In genomic region chr22:41919357-41920224, GRCh38 we compare ENCODE assay signal across 8 cellular contexts. TPM values are rescaled to one million over a fixed set of nuclear protein-coding genes. Genes with fewer than 3 reads are reported as not detected.
DNase-seq lines count a peak whose midpoint lies in the region; ATAC-seq and TF ChIP-seq lines count a peak whose summit lies in the region.

No MANE protein-coding gene starts in this region.

- DNase-seq in Right ventricle myocardium inferior (ENCODE audit: missing footprints): peak; percentile 85
- no peak for DNase-seq in cardiac septum (ENCODE audit: low spot score)
- DNase-seq in WERI-Rb-1: peak; percentile 53
- peak; percentile 70 for DNase-seq in endothelial cell (ENCODE audit: low spot score)
- no peak for DNase-seq in type B pancreatic cell (ENCODE audit: extremely low spot score, unreplicated experiment)
- DNase-seq in effector CD4-positive, alpha-beta T cell: no peak

- peaks cover 26% of the 10 kb centered on the region for H3K27me3 ChIP-seq in WERI-Rb-1 (ENCODE audit: insufficient read depth, low read depth, severe bottlenecking)
- peaks cover 23 to 30% of the 10 kb centered on the region in 2 donors for H3K27me3 ChIP-seq in mucosa of rectum (ENCODE audit: control insufficient read depth in 2 of 2, insufficient read depth in 2 of 2, low read length in 2 of 2)

- peak overlapping the region; percentile 58 to 65 for H3K9ac ChIP-seq in mucosa of rectum (ENCODE audit: low read depth in 1 of 2, low read length in 2 of 2)

- H3K4me3 Mint-ChIP-seq in endothelial cell (ENCODE audit: unreplicated experiment) (no peak overlapping the region), type B pancreatic cell (peak overlapping the region; percentile 63)

- H3K4me1 Mint-ChIP-seq in endothelial cell (ENCODE audit: unreplicated experiment): peaks cover 32% of the 10 kb centered on the region
- H3K4me1 Mint-ChIP-seq in type B pancreatic cell (ENCODE audit: unreplicated experiment): peaks cover 4% of the 10 kb centered on the region

- H3K4me3 ChIP-seq in WERI-Rb-1 (ENCODE audit: low read depth, low read length) (peak overlapping the region; percentile 17), mucosa of rectum (ENCODE audit: low read length in 2 of 2) (peak overlapping the region; percentile 65 to 72)

- H3K27me3 Mint-ChIP-seq in endothelial cell (ENCODE audit: unreplicated experiment) (peaks cover 12% of the 10 kb centered on the region), type B pancreatic cell (peaks cover 48% of the 10 kb centered on the region)

- H3K27ac Mint-ChIP-seq in endothelial cell (ENCODE audit: unreplicated experiment) (no peak overlapping the region), type B pancreatic cell (no peak overlapping the region)

- intact Hi-C loops in Right ventricle myocardium inferior (cut with DNase I) (loop anchor here (5.0 kb wide), 1 partner anchor 82 kb away; no protein-coding TSS in a partner anchor), cardiac septum (cut with DNase I) (no loop called here)

- H3K36me3 Mint-ChIP-seq in endothelial cell (ENCODE audit: low read depth, unreplicated experiment) (no peaks in the 10 kb centered on the region), type B pancreatic cell (no peaks in the 10 kb centered on the region)

- H3K9me3 ChIP-seq in WERI-Rb-1 (ENCODE audit: severe bottlenecking) (no peaks in the 10 kb centered on the region), mucosa of rectum (ENCODE audit: control insufficient read depth in 2 of 2, low read length in 2 of 2) (no peaks in the 10 kb centered on the region)

- peaks cover 15 to 22% of the 10 kb centered on the region in 2 donors for H3K4me1 ChIP-seq in mucosa of rectum (ENCODE audit: control insufficient read depth in 2 of 2, insufficient read depth in 2 of 2, low read length in 2 of 2)

- H3K9me3 Mint-ChIP-seq in endothelial cell (ENCODE audit: unreplicated experiment) (no peaks in the 10 kb centered on the region), type B pancreatic cell (no peaks in the 10 kb centered on the region)

- H3K36me3 ChIP-seq in WERI-Rb-1 (no peaks in the 10 kb centered on the region), mucosa of rectum (ENCODE audit: control insufficient read depth in 2 of 2, insufficient read depth in 2 of 2, low read length in 2 of 2) (no peaks in the 10 kb centered on the region)

- TF ChIP-seq CTCF in WERI-Rb-1 (IDR thresholded peaks at IDR 0.05; ENCODE audit: low read depth, low read length) (no peak), endothelial cell (IDR thresholded peaks at IDR 0.05; ENCODE audit: unreplicated experiment) (no peak), type B pancreatic cell (conservative IDR thresholded peaks at IDR 0.05) (no peak)

- H3K27ac ChIP-seq in WERI-Rb-1 (no peak overlapping the region), mucosa of rectum (ENCODE audit: low read depth in 2 of 2, low read length in 2 of 2) (peak overlapping the region in 1 of 2 donors; percentile 77)

- peak; percentile 72 for ATAC-seq in Right ventricle myocardium inferior
- peak; percentile 50 for ATAC-seq in HG02981 (IDR thresholded peaks at IDR 0.05; ENCODE audit: unreplicated experiment)

RNA-seq across cellular contexts. Expression of gene SHISA8, which starts 4.7 kb away (rescaled TPM):
- total RNA-seq in Right ventricle myocardium inferior (6.8 TPM), cardiac septum (not detected), endothelial cell (ENCODE audit: unreplicated experiment) (0.41 TPM), type B pancreatic cell (ENCODE audit: low replicate concordance) (0.22 and 0.45 TPM in 2 replicates)

RNA-seq across cellular contexts. Expression of gene TNFRSF13C, which starts 7.0 kb away (rescaled TPM):
- total RNA-seq in Right ventricle myocardium inferior (1.2 TPM), cardiac septum (0.08 TPM), endothelial cell (ENCODE audit: unreplicated experiment) (3.5 TPM), type B pancreatic cell (ENCODE audit: low replicate concordance) (0.79 and 3.4 TPM in 2 replicates)

RNA-seq across cellular contexts. Expression of gene CENPM, which starts 27.4 kb away (rescaled TPM):
- total RNA-seq in Right ventricle myocardium inferior (1.5 TPM), cardiac septum (0.24 TPM), endothelial cell (ENCODE audit: unreplicated experiment) (5.2 TPM), type B pancreatic cell (ENCODE audit: low replicate concordance) (12.2 and 29.4 TPM in 2 replicates)

RNA-seq across cellular contexts. Expression of gene SEPTIN3, which starts 49.7 kb away (rescaled TPM):
- 0.08 TPM for total RNA-seq in Right ventricle myocardium inferior
- total RNA-seq in cardiac septum: not detected
- 0.36 TPM for total RNA-seq in endothelial cell (ENCODE audit: unreplicated experiment)
- 3.7 and 16.3 TPM in 2 replicates for total RNA-seq in type B pancreatic cell (ENCODE audit: low replicate concordance)

Comparison
In these comparisons a context has a peak if more than half of its experiments do, and no peak if none do; other contexts are left out.
1. DNase-seq: peak in Right ventricle myocardium inferior (single experiment), WERI-Rb-1 (single experiment) and endothelial cell (single experiment); none in cardiac septum (single experiment), type B pancreatic cell (single experiment) and effector CD4-positive, alpha-beta T cell (single experiment).